37 cellular contexts compared by ENCODE assay signal in the genomic region with DNA sequence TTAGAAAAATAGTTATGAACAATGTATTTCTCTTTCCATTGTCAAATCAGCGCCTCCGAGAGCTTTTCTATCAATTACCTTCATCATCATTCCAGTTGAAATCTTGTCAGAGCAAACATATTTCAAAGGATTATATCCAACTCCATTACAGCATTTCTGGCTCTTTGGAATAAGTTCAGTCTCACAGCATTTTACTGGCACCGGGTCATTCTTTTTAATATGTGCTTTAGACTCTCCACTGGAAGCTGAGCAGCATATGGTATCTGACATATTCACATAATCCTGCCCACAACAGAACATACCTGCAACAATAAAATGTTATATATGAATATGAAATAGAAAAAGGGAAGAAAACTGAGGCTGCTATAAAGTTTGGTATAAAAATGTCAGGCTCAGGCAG.
"Had no signal": no experiment of that assay in that cellular context is flagged by ENCODE, and none has a peak within 500 bp of the region (broad histone marks: within the 10 kb centered on the region; RNA-seq: fewer than 3 reads in every experiment).

No MANE protein-coding gene starts in this region.

- H3K9me3 Mint-ChIP-seq: activated naive CD4-positive, alpha-beta T cell treated with anti-CD3 and anti-CD28 coated beads for 36 hours; activated naive CD4-positive, alpha-beta T cell treated with anti-CD3 and anti-CD28 coated beads, Interleukin-2, amount 10 ng/mL, durations not matched to agents 7 days and 5 days; activated naive CD4-positive, alpha-beta T cell treated with anti-CD3 and anti-CD28 coated beads, Interleukin-2, amount 50 U/mL, for 24 hours; activated naive CD4-positive, alpha-beta T cell treated with anti-CD3 and anti-CD28 coated beads, Interleukin-2, amount 50 U/mL, for 72 hours; activated naive CD8-positive, alpha-beta T cell treated with anti-CD3 and anti-CD28 coated beads for 36 hours; activated T-cell treated with anti-CD3 and anti-CD28 coated beads, Interleukin-2, amount 50 U/mL, for 4 hours; activated T-helper 1 cell treated with anti-CD3 and anti-CD28 coated beads, Interleukin-12 subunit alpha, Interleukin-12 subunit beta, Interleukin-2, Interleukin-4 antibody, amounts not matched to agents 30 ng/mL and 10 ng/mL and 1 ng/mL, durations not matched to agents 14 hours and 24 hours and 36 hours; activated T-helper 2 cell treated with anti-CD3 and anti-CD28 coated beads, Interferon-gamma antibody, Interleukin-2, Interleukin-4, amounts not matched to agents 10 μg/mL and 5 μg/mL and 100 μg/mL, durations not matched to agents 14 hours and 24 hours and 36 hours; brain; central memory CD8-positive, alpha-beta T cell had no signal

- H3K27me3 ChIP-seq: adrenal gland, ascending aorta, body of pancreas, brain microvascular endothelial cell, breast epithelium, cardiac muscle cell had no signal

- H3K9me3 ChIP-seq: ascending aorta, body of pancreas, breast epithelium had no signal

- H3K4me1 Mint-ChIP-seq: activated naive CD4-positive, alpha-beta T cell treated with anti-CD3 and anti-CD28 coated beads, Interleukin-2, amount 10 ng/mL, durations not matched to agents 7 days and 5 days; activated naive CD4-positive, alpha-beta T cell treated with anti-CD3 and anti-CD28 coated beads, Interleukin-2, amount 50 U/mL, for 24 hours; activated naive CD8-positive, alpha-beta T cell treated with anti-CD3 and anti-CD28 coated beads for 36 hours; activated naive CD8-positive, alpha-beta T cell treated with anti-CD3 and anti-CD28 coated beads, Interleukin-2, amount 10 ng/mL, durations not matched to agents 7 days and 5 days; activated naive CD8-positive, alpha-beta T cell treated with anti-CD3 and anti-CD28 coated beads, Interleukin-2, amount 50 U/mL, for 24 hours; activated T-helper 17 cell treated with anti-CD3 and anti-CD28 coated beads, Interleukin-2, amount 50 U/mL, for 72 hours; central memory CD8-positive, alpha-beta T cell had no signal

- H3K27ac Mint-ChIP-seq: activated naive CD4-positive, alpha-beta T cell treated with anti-CD3 and anti-CD28 coated beads for 36 hours; activated naive CD4-positive, alpha-beta T cell treated with anti-CD3 and anti-CD28 coated beads, Interleukin-2, amount 10 ng/mL, durations not matched to agents 7 days and 5 days; activated naive CD4-positive, alpha-beta T cell treated with anti-CD3 and anti-CD28 coated beads, Interleukin-2, amount 50 U/mL, for 24 hours; activated naive CD4-positive, alpha-beta T cell treated with anti-CD3 and anti-CD28 coated beads, Interleukin-2, amount 50 U/mL, for 72 hours; activated naive CD8-positive, alpha-beta T cell; activated naive CD8-positive, alpha-beta T cell treated with anti-CD3 and anti-CD28 coated beads for 36 hours; activated naive CD8-positive, alpha-beta T cell treated with anti-CD3 and anti-CD28 coated beads, Interleukin-2, amount 10 ng/mL, durations not matched to agents 7 days and 5 days; activated naive CD8-positive, alpha-beta T cell treated with anti-CD3 and anti-CD28 coated beads, Interleukin-2, amount 50 U/mL, for 24 hours; activated T-cell treated with anti-CD3 and anti-CD28 coated beads, Interleukin-2, amount 50 U/mL, for 24 hours; activated T-cell treated with anti-CD3 and anti-CD28 coated beads, Interleukin-2, amount 50 U/mL, for 72 hours; activated T-helper 1 cell treated with anti-CD3 and anti-CD28 coated beads, Interleukin-12 subunit alpha, Interleukin-12 subunit beta, Interleukin-2, Interleukin-4 antibody, amounts not matched to agents 30 ng/mL and 10 ng/mL and 1 ng/mL, durations not matched to agents 14 hours and 24 hours and 36 hours; activated T-helper 17 cell treated with anti-CD3 and anti-CD28 coated beads, Interleukin-2, amount 50 U/mL, for 72 hours; activated T-helper 2 cell treated with anti-CD3 and anti-CD28 coated beads, Interferon-gamma antibody, Interleukin-2, Interleukin-4, amounts not matched to agents 10 μg/mL and 5 μg/mL and 100 μg/mL, durations not matched to agents 14 hours and 24 hours and 36 hours; brain had no signal

- H3K4me3 Mint-ChIP-seq: activated naive CD4-positive, alpha-beta T cell treated with anti-CD3 and anti-CD28 coated beads for 36 hours; activated naive CD4-positive, alpha-beta T cell treated with anti-CD3 and anti-CD28 coated beads, Interleukin-2, amount 10 ng/mL, durations not matched to agents 7 days and 5 days; activated naive CD4-positive, alpha-beta T cell treated with anti-CD3 and anti-CD28 coated beads, Interleukin-2, amount 50 U/mL, for 24 hours; activated naive CD8-positive, alpha-beta T cell; activated naive CD8-positive, alpha-beta T cell treated with anti-CD3 and anti-CD28 coated beads for 36 hours; activated naive CD8-positive, alpha-beta T cell treated with anti-CD3 and anti-CD28 coated beads, Interleukin-2, amount 10 ng/mL, durations not matched to agents 7 days and 5 days; activated naive CD8-positive, alpha-beta T cell treated with anti-CD3 and anti-CD28 coated beads, Interleukin-2, amount 50 U/mL, for 24 hours; activated T-cell treated with anti-CD3 and anti-CD28 coated beads, Interleukin-2, amount 50 U/mL, for 24 hours; activated T-cell treated with anti-CD3 and anti-CD28 coated beads, Interleukin-2, amount 50 U/mL, for 4 hours; activated T-cell treated with anti-CD3 and anti-CD28 coated beads, Interleukin-2, amount 50 U/mL, for 72 hours; activated T-helper 1 cell treated with anti-CD3 and anti-CD28 coated beads, Interleukin-12 subunit alpha, Interleukin-12 subunit beta, Interleukin-2, Interleukin-4 antibody, amounts not matched to agents 30 ng/mL and 10 ng/mL and 1 ng/mL, durations not matched to agents 14 hours and 24 hours and 36 hours; activated T-helper 17 cell treated with anti-CD3 and anti-CD28 coated beads, Interleukin-2, amount 50 U/mL, for 72 hours; brain; central memory CD8-positive, alpha-beta T cell had no signal

- DNase-seq: activated effector memory CD4-positive, alpha-beta T cell treated with anti-CD3 and anti-CD28 coated beads, Interleukin-2, amount 50 U/mL, for 16 hours; activated effector memory CD4-positive, alpha-beta T cell treated with Interleukin-2 at 50 U/mL for 16 hours; activated gamma-delta T cell; activated gamma-delta T cell treated with Interleukin-2 at 50 U/mL for 16 hours; activated naive CD4-positive, alpha-beta T cell; activated naive CD4-positive, alpha-beta T cell treated with anti-CD3 and anti-CD28 coated beads for 36 hours; activated naive CD4-positive, alpha-beta T cell treated with anti-CD3 and anti-CD28 coated beads, Interleukin-2, amount 10 ng/mL, durations not matched to agents 7 days and 5 days; activated naive CD4-positive, alpha-beta T cell treated with anti-CD3 and anti-CD28 coated beads, Interleukin-2, amount 50 U/mL, for 16 hours; activated naive CD4-positive, alpha-beta T cell treated with Interleukin-2 at 50 U/mL for 16 hours; activated naive CD8-positive, alpha-beta T cell treated with anti-CD3 and anti-CD28 coated beads for 36 hours; activated naive CD8-positive, alpha-beta T cell treated with anti-CD3 and anti-CD28 coated beads, Interleukin-2, amount 10 ng/mL, durations not matched to agents 7 days and 5 days; activated naive CD8-positive, alpha-beta T cell treated with anti-CD3 and anti-CD28 coated beads, Interleukin-2, amount 50 U/mL, for 24 hours; activated T-cell treated with anti-CD3 and anti-CD28 coated beads, Interleukin-2, amount 50 U/mL, for 1 hour; activated T-cell treated with anti-CD3 and anti-CD28 coated beads, Interleukin-2, amount 50 U/mL, for 24 hours; activated T-cell treated with anti-CD3 and anti-CD28 coated beads, Interleukin-2, amount 50 U/mL, for 4 hours; activated T-cell treated with anti-CD3 and anti-CD28 coated beads, Interleukin-2, amount 50 U/mL, for 48 hours; activated T-cell treated with anti-CD3 and anti-CD28 coated beads, Interleukin-2, amount 50 U/mL, for 72 hours; adrenal gland; amniotic stem cell; amygdala; anterior cingulate cortex; aorta; body of pancreas; brain microvascular endothelial cell; central memory CD4-positive, alpha-beta T cell; cerebellar nuclear complex had no signal

- ATAC-seq: activated naive CD4-positive, alpha-beta T cell treated with anti-CD3 and anti-CD28 coated beads, Interleukin-2, amount 50 U/mL, for 72 hours; activated naive CD8-positive, alpha-beta T cell treated with anti-CD3 and anti-CD28 coated beads, Interleukin-2, amount 50 U/mL, for 24 hours; activated T-cell treated with anti-CD3 and anti-CD28 coated beads, Interleukin-2, amount 50 U/mL, for 4 hours; activated T-cell treated with anti-CD3 and anti-CD28 coated beads, Interleukin-2, amount 50 U/mL, for 72 hours; activated T-helper 17 cell treated with anti-CD3 and anti-CD28 coated beads, Interleukin-2, amount 50 U/mL, for 72 hours; body of pancreas had no signal

- H3K27ac ChIP-seq: adrenal gland, ascending aorta, body of pancreas, brain microvascular endothelial cell, breast epithelium, cardiac muscle cell had no signal

- H3K36me3 Mint-ChIP-seq: activated naive CD4-positive, alpha-beta T cell treated with anti-CD3 and anti-CD28 coated beads, Interleukin-2, amount 10 ng/mL, durations not matched to agents 7 days and 5 days; activated naive CD4-positive, alpha-beta T cell treated with anti-CD3 and anti-CD28 coated beads, Interleukin-2, amount 50 U/mL, for 24 hours; activated naive CD4-positive, alpha-beta T cell treated with anti-CD3 and anti-CD28 coated beads, Interleukin-2, amount 50 U/mL, for 72 hours; activated naive CD8-positive, alpha-beta T cell; activated naive CD8-positive, alpha-beta T cell treated with anti-CD3 and anti-CD28 coated beads for 36 hours; activated naive CD8-positive, alpha-beta T cell treated with anti-CD3 and anti-CD28 coated beads, Interleukin-2, amount 10 ng/mL, durations not matched to agents 7 days and 5 days; brain had no signal

- H3K27me3 Mint-ChIP-seq: activated naive CD4-positive, alpha-beta T cell treated with anti-CD3 and anti-CD28 coated beads, Interleukin-2, amount 10 ng/mL, durations not matched to agents 7 days and 5 days; activated naive CD4-positive, alpha-beta T cell treated with anti-CD3 and anti-CD28 coated beads, Interleukin-2, amount 50 U/mL, for 24 hours; activated naive CD8-positive, alpha-beta T cell; activated naive CD8-positive, alpha-beta T cell treated with anti-CD3 and anti-CD28 coated beads for 36 hours; activated naive CD8-positive, alpha-beta T cell treated with anti-CD3 and anti-CD28 coated beads, Interleukin-2, amount 10 ng/mL, durations not matched to agents 7 days and 5 days; activated naive CD8-positive, alpha-beta T cell treated with anti-CD3 and anti-CD28 coated beads, Interleukin-2, amount 50 U/mL, for 24 hours; activated T-cell treated with anti-CD3 and anti-CD28 coated beads, Interleukin-2, amount 50 U/mL, for 24 hours; activated T-helper 17 cell treated with anti-CD3 and anti-CD28 coated beads, Interleukin-2, amount 50 U/mL, for 72 hours; central memory CD8-positive, alpha-beta T cell had no signal
